8 cellular contexts compared by ENCODE assay signal in genomic region chr12:101876861-101877815, GRCh38.
DNase-seq lines count a peak whose midpoint lies in the region; ATAC-seq lines count a peak whose summit lies in the region.

TSS of gene DRAM1 (plus strand) at chr12:101877580. CDS start at chr12:101877790, 210 bp downstream.

- no peaks in the 10 kb centered on the region for H3K9me3 ChIP-seq in effector memory CD4-positive, alpha-beta T cell (ENCODE audit: control insufficient read depth, low read length)

- H3K27ac ChIP-seq in effector memory CD4-positive, alpha-beta T cell (ENCODE audit: insufficient read depth, low read length, poor library complexity, severe bottlenecking): peak within 1 kb of the TSS; percentile 76

- DNase-seq in AG20443 (ENCODE audit: low spot score) (peak; percentile 96), NCI-H526 (lab: John Stamatoyannopoulos, UW) (peak; percentile 30 to 80), medulla oblongata (ENCODE audit: extremely low spot score) (peak; percentile 65)
- peak; percentile 56 to 58 for DNase-seq in activated CD8-positive, alpha-beta memory T cell treated with anti-CD3 and anti-CD28 coated beads for 4 hours (ENCODE audit: low read depth in 2 of 2)
- peak; percentile 53 to 56 (median 56) for DNase-seq in effector memory CD4-positive, alpha-beta T cell
- DNase-seq in stimulated activated CD4-positive, alpha-beta T cell treated with anti-CD3 and anti-CD28 coated beads, TNF-alpha, amount 100 ng/mL, for 48 hours (ENCODE audit: low read depth in 3 of 3): peak; percentile 52 to 67 (median 56)

- H3K4me1 ChIP-seq in effector memory CD4-positive, alpha-beta T cell (ENCODE audit: control insufficient read depth, insufficient read depth, low read length, poor library complexity, severe bottlenecking): peaks cover 11% of the 10 kb centered on the region

- ATAC-seq in GM18861 (IDR thresholded peaks at IDR 0.05; ENCODE audit: unreplicated experiment) (peak; percentile 70), HG03066 (IDR thresholded peaks at IDR 0.05; ENCODE audit: low read depth, unreplicated experiment) (peak; percentile 85)

- H3K27me3 ChIP-seq in effector memory CD4-positive, alpha-beta T cell (replicated peaks; ENCODE audit: control insufficient read depth, insufficient read depth, low read length, poor library complexity, severe bottlenecking): no peaks in the 10 kb centered on the region

- peak within 1 kb of the TSS; percentile 98 for H3K4me3 ChIP-seq in effector memory CD4-positive, alpha-beta T cell (ENCODE audit: insufficient read depth, low read depth, low read length, poor library complexity, severe bottlenecking)

- no peaks in the 10 kb centered on the region for H3K36me3 ChIP-seq in effector memory CD4-positive, alpha-beta T cell (ENCODE audit: control insufficient read depth, insufficient read depth, low read length)

Comparison
In these comparisons a context has a peak if more than half of its experiments do, and no peak if none do; other contexts are left out.
1. Peak in every context shown above with its lines: DNase-seq, ATAC-seq, H3K4me3 ChIP-seq and H3K27ac ChIP-seq.